11 cellular contexts compared by ENCODE assay signal in genomic region chr11:69298778-69299461, GRCh38. TPM values are rescaled to one million over a fixed set of nuclear protein-coding genes. Genes with fewer than 3 reads are reported as not detected.
DNase-seq lines count a peak whose midpoint lies in the region; TF ChIP-seq lines count a peak whose summit lies in the region.
"Had no signal": no experiment of that assay in that cellular context is flagged by ENCODE, and none has a peak within 500 bp of the region (broad histone marks: within the 10 kb centered on the region; RNA-seq: fewer than 3 reads in every experiment).

No MANE protein-coding gene starts in this region.

- H3K27ac Mint-ChIP-seq in Caco-2 (ENCODE audit: unreplicated experiment), result peak overlapping the region; percentile 80

- H3K36me3 ChIP-seq in Caco-2 (ENCODE audit: control insufficient read depth, insufficient read depth, low read length) (no peaks in the 10 kb centered on the region), MM.1S (replicated peaks; ENCODE audit: insufficient read depth, low read length) (no peaks in the 10 kb centered on the region), duodenal mucosa (ENCODE audit: control insufficient read depth in 1 of 2, insufficient read depth in 2 of 2, low read length in 2 of 2) (no peaks in the 10 kb centered on the region), osteoblast (ENCODE audit: insufficient read depth, low read length) (no peaks in the 10 kb centered on the region)

- POLR2A ChIA-PET in Caco-2 (lab: Charles Lee) (interaction anchor here (0.6 kb wide), 1 partner anchor 10 kb away, joined by 4 read pairs; no protein-coding TSS in a partner anchor), GM10248 (lab: Yijun Ruan, JAX) (interaction anchor here (1.0 kb wide), 1 partner anchor 41 kb away, joined by 4 read pairs; no protein-coding TSS in a partner anchor)

- intact Hi-C loops in Caco-2 (cut with micrococcal nuclease; ENCODE audit: unreplicated experiment), result no loop called here

- H3K4me1 ChIP-seq in Caco-2 (peaks cover 57% of the 10 kb centered on the region), MM.1S (ENCODE audit: low read length) (peaks cover 38% of the 10 kb centered on the region), duodenal mucosa (ENCODE audit: control insufficient read depth in 1 of 2, insufficient read depth in 2 of 2, low read length in 2 of 2) (peaks cover 59 to 66% of the 10 kb centered on the region in 2 donors), osteoblast (ENCODE audit: insufficient read depth, low read length) (peaks cover 68% of the 10 kb centered on the region)

- H3K4me2 ChIP-seq in MM.1S (ENCODE audit: low read depth, low read length), result peak overlapping the region; percentile 92
- peak overlapping the region; percentile 74 for H3K4me2 ChIP-seq in osteoblast (ENCODE audit: insufficient read depth, low read length)

- no peaks in the 10 kb centered on the region for H3K9me2 ChIP-seq in MM.1S (replicated peaks; ENCODE audit: insufficient read depth, low read length)

- H2AFZ ChIP-seq in MM.1S (ENCODE audit: low read length) (no peak overlapping the region), osteoblast (ENCODE audit: low read length) (peak overlapping the region; percentile 30)

- CTCF ChIA-PET in Caco-2 (lab: Charles Lee), result interaction anchor here (0.6 kb wide), 1 partner anchor 10 kb away, joined by 3 read pairs; no protein-coding TSS in a partner anchor
- CTCF ChIA-PET in GM10248 (lab: Yijun Ruan, JAX), result interaction anchor here (1.7 kb wide), 1 partner anchor 167 kb away, joined by 5 read pairs; no protein-coding TSS in a partner anchor

- no peaks in the 10 kb centered on the region for H4K20me1 ChIP-seq in MM.1S (ENCODE audit: insufficient read depth, low read length)
- H4K20me1 ChIP-seq in osteoblast (ENCODE audit: insufficient read depth, low read length), result no peaks in the 10 kb centered on the region

- H3K27me3 Mint-ChIP-seq in Caco-2 (ENCODE audit: insufficient read depth, unreplicated experiment), result no peaks in the 10 kb centered on the region

- peaks cover 29% of the 10 kb centered on the region for H3K4me1 Mint-ChIP-seq in Caco-2 (ENCODE audit: low read depth, unreplicated experiment)

- H3K9me3 Mint-ChIP-seq in Caco-2 (ENCODE audit: unreplicated experiment), result no peaks in the 10 kb centered on the region

- peaks cover 84% of the 10 kb centered on the region for H3K79me2 ChIP-seq in MM.1S (ENCODE audit: low read length)
- peaks cover 26% of the 10 kb centered on the region for H3K79me2 ChIP-seq in osteoblast (ENCODE audit: insufficient read depth, low read length)

- H3K9me3 ChIP-seq in Caco-2 (no peaks in the 10 kb centered on the region), MM.1S (replicated peaks; ENCODE audit: insufficient read depth, low read length) (no peaks in the 10 kb centered on the region), duodenal mucosa (ENCODE audit: control insufficient read depth in 1 of 2, low read length in 2 of 2) (no peaks in the 10 kb centered on the region), osteoblast (ENCODE audit: low read depth, low read length) (no peaks in the 10 kb centered on the region)
- H3K9me3 ChIP-seq: mucosa of descending colon had no signal

- H3K36me3 Mint-ChIP-seq in Caco-2 (ENCODE audit: insufficient read depth, unreplicated experiment), result no peaks in the 10 kb centered on the region
- H3K36me3 Mint-ChIP-seq: brain had no signal

- H3K9ac ChIP-seq in MM.1S (ENCODE audit: low read length) (peak overlapping the region; percentile 89; the same call in 1 of the 2 replicates), duodenal mucosa (ENCODE audit: low read depth in 1 of 2, low read length in 2 of 2) (peak overlapping the region; percentile 26 to 46)

- H3K27me3 ChIP-seq in Caco-2 (replicated peaks; ENCODE audit: control insufficient read depth, insufficient read depth, low read length) (no peaks in the 10 kb centered on the region), MM.1S (replicated peaks; ENCODE audit: insufficient read depth, low read length) (no peaks in the 10 kb centered on the region), duodenal mucosa (ENCODE audit: control insufficient read depth in 1 of 2, insufficient read depth in 2 of 2, low read length in 2 of 2) (no peaks in the 10 kb centered on the region), osteoblast (ENCODE audit: insufficient read depth, low read length) (no peaks in the 10 kb centered on the region)

- DNase-seq in Caco-2 (no peak), MM.1S (no peak), osteoblast (ENCODE audit: insufficient read length, low spot score, missing footprints) (peak; percentile 91), NCI-H1092 (lab: John Stamatoyannopoulos, UW) (no peak), GM10248 (ENCODE audit: extremely low spot score) (no peak), NCI-H1417 (lab: John Stamatoyannopoulos, UW) (no peak)
- DNase-seq in activated CD4-positive, alpha-beta T cell treated with anti-CD3 and anti-CD28 coated beads, Interleukin-2, amount 50 U/mL, for 4 hours, result no peak
- DNase-seq: SHP77 treated with DMSO at 0.1 percent for 48 hours had no signal

- H3K4me3 ChIP-seq in Caco-2 (ENCODE audit: low read depth, low read length), result no peak overlapping the region
- H3K4me3 ChIP-seq in MM.1S (ENCODE audit: low read length), result peak overlapping the region; percentile 88; the same call in 1 of the 2 replicates
- peak overlapping the region in 1 of 2 donors; percentile 38 for H3K4me3 ChIP-seq in duodenal mucosa (ENCODE audit: low read depth in 1 of 2, low read length in 2 of 2)
- H3K4me3 ChIP-seq in osteoblast (ENCODE audit: insufficient read depth, low read length), result peak overlapping the region; percentile 48
- H3K4me3 ChIP-seq: mucosa of descending colon had no signal

- no TSS peak for BruUV-seq in Caco-2 (replicated peaks; lab: Mats Ljungman, UMichigan)

- TF ChIP-seq CTCF in Caco-2 (IDR thresholded peaks at IDR 0.05; ENCODE audit: insufficient read depth in 1 of 2, low read depth in 1 of 2, low read length in 1 of 2, severe bottlenecking in 1 of 2, unreplicated experiment in 1 of 2), result no peak
- no peak for TF ChIP-seq CTCF in MM.1S (IDR thresholded peaks at IDR 0.05; ENCODE audit: low read length)
- TF ChIP-seq CTCF in osteoblast (IDR thresholded peaks at IDR 0.05; ENCODE audit: extremely low read depth, low read depth, low read length), result no peak
- TF ChIP-seq CTCF in GM10248 (IDR thresholded peaks at IDR 0.05; ENCODE audit: control extremely low read depth, extremely low read depth, low read depth, missing control alignments), result no peak

- H3K27ac ChIP-seq in MM.1S (ENCODE audit: low read length) (peak overlapping the region; percentile 98), duodenal mucosa (ENCODE audit: low read depth, low read length) (peak overlapping the region; percentile 84), osteoblast (ENCODE audit: low read depth, low read length) (peak overlapping the region; percentile 96)

- H3K4me3 Mint-ChIP-seq in Caco-2 (ENCODE audit: unreplicated experiment), result no peak overlapping the region
- H3K4me3 Mint-ChIP-seq: brain had no signal

- H3F3A ChIP-seq in MM.1S (ENCODE audit: insufficient read depth, low read length), result peaks cover 43% of the 10 kb centered on the region

RNA-seq across cellular contexts. Expression of gene MYEOV, which starts 5.0 kb away (rescaled TPM):
- total RNA-seq in Caco-2 (2022), result 0.52 TPM in 1 of 2 replicates, not detected in the other
- total RNA-seq in osteoblast, result 0.88 and 1.4 TPM in 2 replicates
